In the genomic region with DNA sequence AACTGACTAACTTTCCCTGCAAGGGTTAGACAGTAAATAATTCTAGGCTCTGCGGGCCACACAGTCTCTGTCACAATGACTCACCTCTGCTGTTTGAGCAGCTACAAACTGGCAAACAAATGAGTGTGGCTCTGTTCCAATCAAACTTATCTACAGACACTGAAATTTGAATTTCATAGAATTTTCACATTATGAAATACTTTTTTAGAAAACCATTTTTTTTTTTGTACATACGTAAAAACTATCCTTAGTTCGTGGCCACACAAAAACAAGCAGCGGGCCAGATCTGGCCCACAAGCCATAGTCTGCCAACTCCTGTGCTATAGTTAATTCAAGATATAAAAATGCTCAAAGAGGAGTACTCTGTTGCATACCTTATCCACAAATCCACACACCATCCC, we compare ENCODE assay signal across 8 cellular contexts. TPM values are rescaled to one million over a fixed set of nuclear protein-coding genes. Genes with fewer than 3 reads are reported as not detected.
DNase-seq lines count a peak whose midpoint lies in the region; ATAC-seq, FAIRE-seq and TF ChIP-seq lines count a peak whose summit lies in the region.

No MANE protein-coding gene starts in this region.

- no peak for TF ChIP-seq CTCF in OCI-LY1 (IDR thresholded peaks at IDR 0.05; ENCODE audit: low read length)

- H3K36me3 ChIP-seq in OCI-LY1 (ENCODE audit: insufficient read depth, low read length): no peaks in the 10 kb centered on the region
- H3K36me3 ChIP-seq in H7 (replicated peaks; ENCODE audit: control insufficient read depth, insufficient read depth, low read length): no peaks in the 10 kb centered on the region

- no peaks in the 10 kb centered on the region for H3K9me3 ChIP-seq in OCI-LY1 (ENCODE audit: low read length)

- no peaks in the 10 kb centered on the region for H3F3A ChIP-seq in OCI-LY1 (ENCODE audit: insufficient read depth, low read length)

- no peak overlapping the region for H3K9ac ChIP-seq in OCI-LY1 (ENCODE audit: low read length)

- ATAC-seq in GM21619 (IDR thresholded peaks at IDR 0.05; ENCODE audit: unreplicated experiment): peak; percentile 22
- ATAC-seq in activated naive CD8-positive, alpha-beta T cell treated with anti-CD3 and anti-CD28 coated beads, Interleukin-2, amount 50 U/mL, for 24 hours: peak; percentile 53
- no peak for ATAC-seq in memory B cell (ENCODE audit: low read depth)
- ATAC-seq in HG03196 (IDR thresholded peaks at IDR 0.05; ENCODE audit: unreplicated experiment): no peak

- peaks cover 3% of the 10 kb centered on the region for H3K36me3 Mint-ChIP-seq in activated naive CD8-positive, alpha-beta T cell treated with anti-CD3 and anti-CD28 coated beads, Interleukin-2, amount 50 U/mL, for 24 hours (ENCODE audit: low read depth)
- peaks cover 8% of the 10 kb centered on the region for H3K36me3 Mint-ChIP-seq in memory B cell

- peaks cover 37% of the 10 kb centered on the region for H3K4me1 ChIP-seq in OCI-LY1 (ENCODE audit: insufficient read depth, low read length, severe bottlenecking)

- H3K9me2 ChIP-seq in OCI-LY1 (ENCODE audit: low read depth, low read length): no peaks in the 10 kb centered on the region

- H3K27ac Mint-ChIP-seq in activated naive CD8-positive, alpha-beta T cell treated with anti-CD3 and anti-CD28 coated beads, Interleukin-2, amount 50 U/mL, for 24 hours: peak overlapping the region; percentile 99
- peak overlapping the region; percentile 95 for H3K27ac Mint-ChIP-seq in memory B cell

- H2AFZ ChIP-seq in OCI-LY1 (ENCODE audit: low read length): no peak overlapping the region

- no peaks in the 10 kb centered on the region for H3K79me2 ChIP-seq in OCI-LY1 (ENCODE audit: insufficient read depth, low read length)

- H3K27ac ChIP-seq in OCI-LY1 (ENCODE audit: low read depth, low read length, poor library complexity, severe bottlenecking): peak overlapping the region; percentile 66

- peak overlapping the region; percentile 75 for H3K4me3 Mint-ChIP-seq in activated naive CD8-positive, alpha-beta T cell treated with anti-CD3 and anti-CD28 coated beads, Interleukin-2, amount 50 U/mL, for 24 hours
- H3K4me3 Mint-ChIP-seq in memory B cell: no peak overlapping the region

- H4K20me1 ChIP-seq in OCI-LY1 (ENCODE audit: insufficient read depth, low read length): peaks cover 3% of the 10 kb centered on the region; the same call in 1 of the 2 replicates

- DNase-seq in activated naive CD8-positive, alpha-beta T cell treated with anti-CD3 and anti-CD28 coated beads, Interleukin-2, amount 50 U/mL, for 24 hours: no peak
- DNase-seq in memory B cell (ENCODE audit: low spot score in 2 of 2) (no peak), NCI-H524 (lab: John Stamatoyannopoulos, UW) (no peak), GM12891 (ENCODE audit: insufficient read length, low spot score) (no peak), H7 (no peak)

- H3K27me3 ChIP-seq in OCI-LY1 (ENCODE audit: insufficient read depth, low read length) (no peaks in the 10 kb centered on the region), H7 (ENCODE audit: control insufficient read depth, insufficient read depth, low read length) (no peaks in the 10 kb centered on the region)

- H3K27me3 Mint-ChIP-seq in activated naive CD8-positive, alpha-beta T cell treated with anti-CD3 and anti-CD28 coated beads, Interleukin-2, amount 50 U/mL, for 24 hours: no peaks in the 10 kb centered on the region
- no peaks in the 10 kb centered on the region for H3K27me3 Mint-ChIP-seq in memory B cell

- TF ChIP-seq POLR2A in GM12891 (IDR thresholded peaks at IDR 0.05; ENCODE audit: low read depth, low read length): no peak

- H3K4me3 ChIP-seq in OCI-LY1 (ENCODE audit: low read depth, low read length, poor library complexity, severe bottlenecking) (no peak overlapping the region), H7 (ENCODE audit: insufficient read depth, low read depth, low read length) (no peak overlapping the region)

- H3K4me2 ChIP-seq in OCI-LY1 (ENCODE audit: low read length): no peak overlapping the region

- no peaks in the 10 kb centered on the region for H3K9me3 Mint-ChIP-seq in activated naive CD8-positive, alpha-beta T cell treated with anti-CD3 and anti-CD28 coated beads, Interleukin-2, amount 50 U/mL, for 24 hours
- no peaks in the 10 kb centered on the region for H3K9me3 Mint-ChIP-seq in memory B cell

- H3K4me1 Mint-ChIP-seq in activated naive CD8-positive, alpha-beta T cell treated with anti-CD3 and anti-CD28 coated beads, Interleukin-2, amount 50 U/mL, for 24 hours: peaks cover 90% of the 10 kb centered on the region
- peaks cover 47% of the 10 kb centered on the region for H3K4me1 Mint-ChIP-seq in memory B cell

- FAIRE-seq in GM12891 (lab: Jason Lieb, UNC): no peak

TF ChIP-seq in GM12891, 5 proteins besides CTCF, POLR2A, EP300 and RAD21:
- no peak for TF ChIP-seq POU2F2 (IDR thresholded peaks at IDR 0.05; ENCODE audit: low read depth, low read length)
- TF ChIP-seq SPI1 (IDR thresholded peaks at IDR 0.05; ENCODE audit: low read depth, low read length): no peak
- no peak for TF ChIP-seq PAX5 (IDR thresholded peaks at IDR 0.05; ENCODE audit: insufficient read depth, low read length, severe bottlenecking)
- TF ChIP-seq POLR2AphosphoS5 (IDR thresholded peaks at IDR 0.05; ENCODE audit: low read depth, low read length): no peak

RNA-seq across cellular contexts. Expression of a gene that starts 32.6 kb away (rescaled TPM):
- 40.5 TPM for polyA plus RNA-seq in GM12891 (2012; ENCODE audit: low read depth, missing spikeins)
- total RNA-seq in H7 (2014; rRNA removed; shearing (Covaris generic)): 31.7 and 32.2 TPM in 2 replicates

Comparison
In these comparisons a context has a peak if more than half of its experiments do, and no peak if none do; other contexts are left out.
1. ATAC-seq: peak in GM21619 (single experiment) and activated naive CD8-positive, alpha-beta T cell treated with anti-CD3 and anti-CD28 coated beads, Interleukin-2, amount 50 U/mL, for 24 hours (single experiment); none in memory B cell (single experiment) and HG03196 (single experiment).